ENCODE assay signal across 8 cellular contexts in genomic region chr21:46500224-46500861, GRCh38. TPM values are rescaled to one million over a fixed set of nuclear protein-coding genes. Genes with fewer than 3 reads are reported as not detected.
DNase-seq lines count a peak whose midpoint lies in the region; ATAC-seq and TF ChIP-seq lines count a peak whose summit lies in the region.

No MANE protein-coding gene starts in this region.

- TF ChIP-seq CTCF in OCI-LY7 (conservative IDR thresholded peaks at IDR 0.05; ENCODE audit: low read length) (no peak), chondrocyte (IDR thresholded peaks at IDR 0.05) (no peak), tibial artery (IDR thresholded peaks at IDR 0.05) (no peak)

- H3K4me1 Mint-ChIP-seq in activated T-cell treated with anti-CD3 and anti-CD28 coated beads, Interleukin-2, amount 50 U/mL, for 72 hours (ENCODE audit: low read depth), result peaks cover 15% of the 10 kb centered on the region
- peaks cover 16 to 26% of the 10 kb centered on the region in 2 donors for H3K4me1 Mint-ChIP-seq in stimulated activated naive B cell treated with anti-CD40 and anti-IgM and Interleukin-4, amounts not matched to agents 10 μg/mL and 1 μg/mL and 100 μg/mL, for 72 hours
- peaks cover 10% of the 10 kb centered on the region for H3K4me1 Mint-ChIP-seq in chondrocyte (ENCODE audit: low read depth)

- H3K4me1 ChIP-seq in OCI-LY7 (ENCODE audit: insufficient read depth, low read length, poor library complexity, severe bottlenecking), result peaks cover 14% of the 10 kb centered on the region
- no peaks in the 10 kb centered on the region for H3K4me1 ChIP-seq in tibial artery

- peaks cover 8 to 10% of the 10 kb centered on the region in 2 donors for H3K36me3 Mint-ChIP-seq in activated T-cell treated with anti-CD3 and anti-CD28 coated beads, Interleukin-2, amount 50 U/mL, for 72 hours (ENCODE audit: insufficient read depth in 2 of 2)
- H3K36me3 Mint-ChIP-seq in stimulated activated naive B cell treated with anti-CD40 and anti-IgM and Interleukin-4, amounts not matched to agents 10 μg/mL and 1 μg/mL and 100 μg/mL, for 72 hours, result peaks cover 33 to 45% of the 10 kb centered on the region in 2 donors
- H3K36me3 Mint-ChIP-seq in chondrocyte (ENCODE audit: low read depth), result peaks cover 25% of the 10 kb centered on the region

- POLR2A ChIA-PET in OCI-LY7 (lab: Charles Lee), result interaction anchor here (0.7 to 1.6 kb wide), 2 partner anchors 14 to 94 kb away, joined by 3 read pairs; no protein-coding TSS in a partner anchor

- CTCF ChIA-PET in OCI-LY7 (lab: Charles Lee; ENCODE audit: unreplicated experiment), result no interaction called here

- H3K27ac Mint-ChIP-seq in activated T-cell treated with anti-CD3 and anti-CD28 coated beads, Interleukin-2, amount 50 U/mL, for 72 hours, result peak overlapping the region; percentile 52
- H3K27ac Mint-ChIP-seq in stimulated activated naive B cell treated with anti-CD40 and anti-IgM and Interleukin-4, amounts not matched to agents 10 μg/mL and 1 μg/mL and 100 μg/mL, for 72 hours, result peak overlapping the region; percentile 37
- H3K27ac Mint-ChIP-seq in chondrocyte (ENCODE audit: unreplicated experiment), result no peak overlapping the region

- ATAC-seq in activated T-cell treated with anti-CD3 and anti-CD28 coated beads, Interleukin-2, amount 50 U/mL, for 72 hours (replicated peaks in 1 of 2), result no peak
- ATAC-seq in stimulated activated naive B cell treated with anti-CD40 and anti-IgM and Interleukin-4, amounts not matched to agents 10 μg/mL and 1 μg/mL and 100 μg/mL, for 72 hours (replicated peaks), result no peak

- no peaks in the 10 kb centered on the region for H3K9me3 Mint-ChIP-seq in activated T-cell treated with anti-CD3 and anti-CD28 coated beads, Interleukin-2, amount 50 U/mL, for 72 hours
- no peaks in the 10 kb centered on the region for H3K9me3 Mint-ChIP-seq in stimulated activated naive B cell treated with anti-CD40 and anti-IgM and Interleukin-4, amounts not matched to agents 10 μg/mL and 1 μg/mL and 100 μg/mL, for 72 hours
- no peaks in the 10 kb centered on the region for H3K9me3 Mint-ChIP-seq in chondrocyte (ENCODE audit: low read depth)

- H3K27ac ChIP-seq in OCI-LY7 (ENCODE audit: low read depth, low read length, poor library complexity, severe bottlenecking), result peak overlapping the region; percentile 12
- no peak overlapping the region for H3K27ac ChIP-seq in tibial artery

- no peaks in the 10 kb centered on the region for H3K9me2 ChIP-seq in OCI-LY7 (ENCODE audit: insufficient read depth, low read length)

- no peaks in the 10 kb centered on the region for H3K27me3 ChIP-seq in tibial artery

- intact Hi-C loops in OCI-LY7 (cut with micrococcal nuclease; ENCODE audit: unreplicated experiment), result no loop called here
- intact Hi-C loops in tibial artery (cut with DNase I; ENCODE audit: low total_unique reads), result no loop called here

- H2AFZ ChIP-seq in OCI-LY7 (ENCODE audit: low read length), result peak overlapping the region; percentile 8; the same call in 1 of the 2 replicates

- H3K36me3 ChIP-seq in OCI-LY7 (ENCODE audit: insufficient read depth, low read length) (peaks cover 38% of the 10 kb centered on the region), tibial artery (peaks cover 26 to 61% (median 57%) of the 10 kb centered on the region in 3 donors)

- peak overlapping the region in 1 of 2 donors; percentile 8 for H3K4me3 Mint-ChIP-seq in activated T-cell treated with anti-CD3 and anti-CD28 coated beads, Interleukin-2, amount 50 U/mL, for 72 hours
- no peak overlapping the region for H3K4me3 Mint-ChIP-seq in stimulated activated naive B cell treated with anti-CD40 and anti-IgM and Interleukin-4, amounts not matched to agents 10 μg/mL and 1 μg/mL and 100 μg/mL, for 72 hours
- no peak overlapping the region for H3K4me3 Mint-ChIP-seq in chondrocyte (ENCODE audit: unreplicated experiment)

- H3K79me2 ChIP-seq in OCI-LY7 (ENCODE audit: insufficient read depth, low read depth, low read length), result no peaks in the 10 kb centered on the region

- no peak for DNase-seq in activated T-cell treated with anti-CD3 and anti-CD28 coated beads, Interleukin-2, amount 50 U/mL, for 72 hours
- DNase-seq in activated T-cell treated with anti-CD3 and anti-CD28 coated beads for 4 hours (no peak), OCI-LY7 (ENCODE audit: low spot score) (no peak), dermis blood vessel endothelial cell (peak; percentile 54), nucleus accumbens (lab: John Stamatoyannopoulos, UW) (no peak), chondrocyte (ENCODE audit: low spot score) (no peak), tibial artery (no peak)
- no peak for DNase-seq in stimulated activated naive B cell treated with anti-CD40 and anti-IgM and Interleukin-4, amounts not matched to agents 10 μg/mL and 1 μg/mL and 100 μg/mL, for 72 hours

- no peaks in the 10 kb centered on the region for H3K27me3 Mint-ChIP-seq in activated T-cell treated with anti-CD3 and anti-CD28 coated beads, Interleukin-2, amount 50 U/mL, for 72 hours (ENCODE audit: low read depth)
- no peaks in the 10 kb centered on the region for H3K27me3 Mint-ChIP-seq in stimulated activated naive B cell treated with anti-CD40 and anti-IgM and Interleukin-4, amounts not matched to agents 10 μg/mL and 1 μg/mL and 100 μg/mL, for 72 hours
- H3K27me3 Mint-ChIP-seq in chondrocyte (ENCODE audit: low read depth), result no peaks in the 10 kb centered on the region

- no TSS peak for BruUV-seq in OCI-LY7 (replicated peaks; lab: Mats Ljungman, UMichigan)

- peak overlapping the region; percentile 28; the same call in 1 of the 2 replicates for H3K4me2 ChIP-seq in OCI-LY7 (ENCODE audit: low read length)

- H3K4me3 ChIP-seq in OCI-LY7 (ENCODE audit: low read depth, low read length, poor library complexity, severe bottlenecking) (no peak overlapping the region), tibial artery (no peak overlapping the region)

- H3K9me3 ChIP-seq in OCI-LY7 (ENCODE audit: low read length) (no peaks in the 10 kb centered on the region), tibial artery (no peaks in the 10 kb centered on the region)

- no peaks in the 10 kb centered on the region for H4K20me1 ChIP-seq in OCI-LY7 (ENCODE audit: insufficient read depth, low read length)

RNA-seq across cellular contexts. Expression of gene DIP2A, which starts 41.7 kb away (rescaled TPM):
- total RNA-seq in activated T-cell treated with anti-CD3 and anti-CD28 coated beads, Interleukin-2, amount 50 U/mL, for 72 hours, result 10 to 100 TPM; 50.1 to 53.4 TPM
- total RNA-seq in OCI-LY7 (2014; rRNA removed; shearing (Covaris generic)), result 27.9 and 30.2 TPM in 2 replicates
- total RNA-seq in OCI-LY7 (2022) (44.7 and 52.5 TPM in 2 replicates), dermis blood vessel endothelial cell (43.6 and 49.5 TPM in 2 replicates), chondrocyte (27.9 to 37.0 TPM (median 30.3 TPM) in 3 replicates)
